Comparison of ENCODE assay signal across 26 cellular contexts in the genomic region with DNA sequence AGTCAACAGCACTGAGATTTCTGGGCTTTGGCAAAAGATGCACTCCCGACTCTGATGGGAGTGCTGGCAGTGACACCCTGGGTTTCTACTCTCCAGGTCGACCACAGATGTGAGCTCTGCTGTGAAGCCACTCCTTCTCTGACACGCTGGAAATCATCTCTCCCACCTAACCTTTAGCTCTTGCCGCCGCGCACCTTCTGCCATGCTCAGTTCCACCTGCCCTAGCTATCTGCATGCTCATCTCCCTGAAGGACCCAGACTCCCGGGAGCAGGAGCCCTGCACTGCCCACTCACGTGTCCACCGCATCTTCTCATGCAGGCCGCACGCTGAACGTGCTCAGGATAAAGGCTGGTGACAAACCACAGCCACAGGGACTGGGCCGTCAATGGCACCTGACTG.
A peak's percentile ranks its signal among the peaks of the same experiment; 100 is the strongest.
DNase-seq lines count a peak whose midpoint lies in the region; ATAC-seq, FAIRE-seq and TF ChIP-seq lines count a peak whose summit lies in the region.
"Had no signal": no experiment of that assay in that cellular context is flagged by ENCODE, and none has a peak within 500 bp of the region (broad histone marks: within the 10 kb centered on the region; RNA-seq: fewer than 3 reads in every experiment).

No MANE protein-coding gene starts in this region.

- CTCF ChIA-PET in A549 (lab: Yijun Ruan, JAX) (no interaction called here), PC-9 (lab: Charles Lee) (interaction anchor here (1.0 kb wide), 1 partner anchor 141 kb away, joined by 3 read pairs; no protein-coding TSS in a partner anchor)

- TF ChIP-seq RAD21 in A549 (conservative IDR thresholded peaks at IDR 0.05 in 1 of 2, IDR thresholded peaks at IDR 0.05 in 1 of 2): no peak

- H3K36me3 ChIP-seq in stomach: peaks cover 9 to 53% (median 32%) of the 10 kb centered on the region in 4 donors
- peaks cover 62% of the 10 kb centered on the region for H3K36me3 ChIP-seq in PC-9 (ENCODE audit: low read depth)
- H3K36me3 ChIP-seq: neutrophil, right atrium auricular region had no signal

- H3K27me3 ChIP-seq in stomach (no peaks in the 10 kb centered on the region), PC-9 (ENCODE audit: insufficient read depth, low read depth) (no peaks in the 10 kb centered on the region)
- H3K27me3 ChIP-seq: brain microvascular endothelial cell, neutrophil, right atrium auricular region, SJCRH30, upper lobe of right lung had no signal

- no peak for FAIRE-seq in A549 (lab: Jason Lieb, UNC)
- FAIRE-seq: frontal cortex, GM12891, H54 had no signal

- peak overlapping the region in 4 of 5 experiments; percentile 46 to 94 (median 56) for H3K27ac Mint-ChIP-seq in brain
- H3K27ac Mint-ChIP-seq in mesothelial cell of epicardium: peak overlapping the region; percentile 73
- H3K27ac Mint-ChIP-seq: activated B cell treated with CpG ODN at 0.5 μM for 24 hours; activated CD8-positive, alpha-beta T cell treated with anti-CD3 and anti-CD28 coated beads, Interleukin-2, amount 10 ng/mL, durations not matched to agents 7 days and 5 days; activated naive CD8-positive, alpha-beta T cell treated with anti-CD3 and anti-CD28 coated beads for 36 hours; activated T-helper 1 cell treated with anti-CD3 and anti-CD28 coated beads, Interleukin-12 subunit alpha, Interleukin-12 subunit beta, Interleukin-2, Interleukin-4 antibody, amounts not matched to agents 30 ng/mL and 10 ng/mL and 1 ng/mL, durations not matched to agents 14 hours and 24 hours and 36 hours; CD4-positive, alpha-beta T cell; T-helper 2 cell treated with Interferon-gamma antibody and Interleukin-4, amounts not matched to agents 5 μg/mL and 100 μg/mL, for 36 hours had no signal

- peaks cover 3% of the 10 kb centered on the region for H3K27me3 Mint-ChIP-seq in brain
- H3K27me3 Mint-ChIP-seq in mesothelial cell of epicardium (ENCODE audit: low read depth): no peaks in the 10 kb centered on the region
- H3K27me3 Mint-ChIP-seq: activated B cell treated with CpG ODN at 0.5 μM for 24 hours; activated naive CD8-positive, alpha-beta T cell treated with anti-CD3 and anti-CD28 coated beads for 36 hours; CD4-positive, alpha-beta T cell had no signal

- H3K9me3 ChIP-seq in A549 (no peaks in the 10 kb centered on the region), stomach (no peaks in the 10 kb centered on the region), PC-9 (ENCODE audit: insufficient read depth, low read depth) (no peaks in the 10 kb centered on the region)
- H3K9me3 ChIP-seq: neutrophil, right atrium auricular region, SJCRH30, upper lobe of right lung had no signal

- TF ChIP-seq CTCF in A549 (IDR thresholded peaks at IDR 0.05) (no peak), brain (conservative IDR thresholded peaks at IDR 0.05) (no peak), mesothelial cell of epicardium (IDR thresholded peaks at IDR 0.05; ENCODE audit: unreplicated experiment) (no peak), stomach (IDR thresholded peaks at IDR 0.05) (no peak), PC-9 (conservative IDR thresholded peaks at IDR 0.05) (no peak)

- DNase-seq in A549 (ENCODE audit: low read depth in 1 of 2, low spot score in 1 of 2) (no peak), mesothelial cell of epicardium (ENCODE audit: low spot score in 2 of 2, unreplicated experiment in 2 of 2) (no peak), stomach (peak; percentile 23), erythroblast (lab: John Stamatoyannopoulos, UW) (no peak), PC-9 (no peak), activated gamma-delta T cell treated with Interleukin-2 at 50 U/mL for 16 hours (no peak)
- DNase-seq: activated B cell treated with CpG ODN at 0.5 μM for 24 hours; activated CD8-positive, alpha-beta T cell treated with anti-CD3 and anti-CD28 coated beads, Interleukin-2, amount 10 ng/mL, durations not matched to agents 7 days and 5 days; activated naive CD8-positive, alpha-beta T cell treated with anti-CD3 and anti-CD28 coated beads for 36 hours; brain microvascular endothelial cell; CD4-positive, alpha-beta T cell; dermis blood vessel endothelial cell; DMS53; NCI-H526 treated with DMSO at 0.1 percent for 48 hours; SJCRH30; stimulated activated CD4-positive, alpha-beta T cell treated with anti-CD3 and anti-CD28 coated beads, Interleukin-15, amount 100 ng/mL, for 24 hours; upper lobe of right lung had no signal

- H3K4me3 Mint-ChIP-seq in brain (no peak overlapping the region), mesothelial cell of epicardium (no peak overlapping the region)
- H3K4me3 Mint-ChIP-seq: activated B cell treated with CpG ODN at 0.5 μM for 24 hours; activated CD8-positive, alpha-beta T cell treated with anti-CD3 and anti-CD28 coated beads, Interleukin-2, amount 10 ng/mL, durations not matched to agents 7 days and 5 days; activated naive CD8-positive, alpha-beta T cell treated with anti-CD3 and anti-CD28 coated beads for 36 hours; activated T-helper 1 cell treated with anti-CD3 and anti-CD28 coated beads, Interleukin-12 subunit alpha, Interleukin-12 subunit beta, Interleukin-2, Interleukin-4 antibody, amounts not matched to agents 30 ng/mL and 10 ng/mL and 1 ng/mL, durations not matched to agents 14 hours and 24 hours and 36 hours; CD4-positive, alpha-beta T cell; T-helper 2 cell treated with Interferon-gamma antibody and Interleukin-4, amounts not matched to agents 5 μg/mL and 100 μg/mL, for 36 hours had no signal

- H3K79me2 ChIP-seq in PC-9 (ENCODE audit: low read depth): 0 out of 2 replicates have a peak, but pooled peaks cover 14% of the 10 kb centered on the region

- WGBS in A549 (ENCODE audit: missing lambda C conversion rate): 83% methylated on average over 13 of the region's 13 CpGs
- 62 to 79% (median 75%) methylated on average over 13 of the region's 13 CpGs for WGBS in stomach, 5 donors

- no peak overlapping the region for H2AFZ ChIP-seq in PC-9

- H3K9me2 ChIP-seq in PC-9 (ENCODE audit: insufficient read depth): no peaks in the 10 kb centered on the region

- peaks cover 59% of the 10 kb centered on the region for H3K4me1 ChIP-seq in A549
- H3K4me1 ChIP-seq in stomach: peaks cover 44 to 79% (median 67%) of the 10 kb centered on the region in 4 donors
- H3K4me1 ChIP-seq in PC-9 (replicated peaks; ENCODE audit: insufficient read depth): no peaks in the 10 kb centered on the region
- H3K4me1 ChIP-seq: SJCRH30 had no signal

- TF ChIP-seq POLR2A in A549 (IDR thresholded peaks at IDR 0.05; ENCODE audit: low read length) (no peak), stomach (IDR thresholded peaks at IDR 0.05) (no peak), erythroblast (IDR thresholded peaks at IDR 0.05; ENCODE audit: low read length) (no peak)

- H3K4me2 ChIP-seq in A549 (peak overlapping the region; percentile 57; the same call in 1 of the 3 replicates), PC-9 (no peak overlapping the region)

- TF ChIP-seq EP300 in A549 (IDR thresholded peaks at IDR 0.05) (no peak), stomach (IDR thresholded peaks at IDR 0.05) (no peak)

- H3K4me3 ChIP-seq in A549: no peak overlapping the region
- no peak overlapping the region for H3K4me3 ChIP-seq in stomach
- H3K4me3 ChIP-seq in PC-9: no peak overlapping the region
- H3K4me3 ChIP-seq: right atrium auricular region, SJCRH30, upper lobe of right lung had no signal

- peaks cover 45% of the 10 kb centered on the region; the same call in 1 of the 2 replicates for H3F3A ChIP-seq in PC-9 (ENCODE audit: insufficient read depth, low read depth)

- H3K27ac ChIP-seq in A549: peak overlapping the region in 1 of 2 experiments; percentile 73; a peak in 3 of 6 replicates
- peak overlapping the region; percentile 69 to 84 (median 76) for H3K27ac ChIP-seq in stomach
- H3K27ac ChIP-seq in PC-9: no peak overlapping the region
- H3K27ac ChIP-seq: brain microvascular endothelial cell, neutrophil, SJCRH30 had no signal

- intact Hi-C loops in stomach (cut with DNase I; ENCODE audit: low total_unique reads) (no loop called here), PC-9 (cut with micrococcal nuclease; ENCODE audit: unreplicated experiment) (loop anchor here (10.0 kb wide), 1 partner anchor 142 kb away; no protein-coding TSS in a partner anchor)

- ATAC-seq in A549: no peak
- no peak for ATAC-seq in HG02571 (IDR thresholded peaks at IDR 0.05; ENCODE audit: unreplicated experiment)
- ATAC-seq: activated CD8-positive, alpha-beta T cell treated with anti-CD3 and anti-CD28 coated beads, Interleukin-2, amount 10 ng/mL, durations not matched to agents 7 days and 5 days had no signal

- H4K20me1 ChIP-seq in PC-9 (ENCODE audit: insufficient read depth): peaks cover 73% of the 10 kb centered on the region

- BruUV-seq in PC-9 (replicated peaks; lab: Mats Ljungman, UMichigan): no TSS peak

- H3K4me1 Mint-ChIP-seq in brain (peaks cover 54% of the 10 kb centered on the region), mesothelial cell of epicardium (peaks cover 33% of the 10 kb centered on the region)
- H3K4me1 Mint-ChIP-seq: activated B cell treated with CpG ODN at 0.5 μM for 24 hours had no signal

- H3K9me3 Mint-ChIP-seq in brain: no peaks in the 10 kb centered on the region
- H3K9me3 Mint-ChIP-seq in mesothelial cell of epicardium: no peaks in the 10 kb centered on the region
- H3K9me3 Mint-ChIP-seq: activated B cell treated with CpG ODN at 0.5 μM for 24 hours; activated naive CD8-positive, alpha-beta T cell treated with anti-CD3 and anti-CD28 coated beads for 36 hours; activated T-helper 1 cell treated with anti-CD3 and anti-CD28 coated beads, Interleukin-12 subunit alpha, Interleukin-12 subunit beta, Interleukin-2, Interleukin-4 antibody, amounts not matched to agents 30 ng/mL and 10 ng/mL and 1 ng/mL, durations not matched to agents 14 hours and 24 hours and 36 hours; CD4-positive, alpha-beta T cell; T-helper 2 cell treated with Interferon-gamma antibody and Interleukin-4, amounts not matched to agents 5 μg/mL and 100 μg/mL, for 36 hours had no signal

- POLR2A ChIA-PET in A549 (lab: Yijun Ruan, JAX): no interaction called here
- POLR2A ChIA-PET in PC-9 (lab: Charles Lee; ENCODE audit: unreplicated experiment): no interaction called here

- H3K36me3 Mint-ChIP-seq in brain: peaks cover 13% of the 10 kb centered on the region
- H3K36me3 Mint-ChIP-seq in mesothelial cell of epicardium: peaks cover 39% of the 10 kb centered on the region
- H3K36me3 Mint-ChIP-seq: activated naive CD8-positive, alpha-beta T cell treated with anti-CD3 and anti-CD28 coated beads for 36 hours had no signal

TF ChIP-seq in A549, 52 proteins besides CTCF, POLR2A, EP300 and RAD21 (continues in another document):
- no peak for TF ChIP-seq CHD2 (IDR thresholded peaks at IDR 0.05; ENCODE audit: low read length, partially characterized antibody)
- TF ChIP-seq EHF (CRISPR knock-in tag; IDR thresholded peaks at IDR 0.05): no peak
- no peak for TF ChIP-seq NFE2L2 (conservative IDR thresholded peaks at IDR 0.05; ENCODE audit: low read length)
- no peak for TF ChIP-seq FOSL2 (IDR thresholded peaks at IDR 0.05)
- no peak for TF ChIP-seq FOSL2 (CRISPR knock-in tag; IDR thresholded peaks at IDR 0.05)
- no peak for TF ChIP-seq RARB (CRISPR knock-in tag; IDR thresholded peaks at IDR 0.05)
- no peak for TF ChIP-seq FOSB (CRISPR knock-in tag; IDR thresholded peaks at IDR 0.05)
- no peak for TF ChIP-seq HDAC2 (IDR thresholded peaks at IDR 0.05)
